In genomic region chr10:4409281-4409680, GRCh38 we compare ENCODE assay signal across 1 cellular context.
TF ChIP-seq lines count a peak whose summit lies in the region.

No MANE protein-coding gene starts in this region.

TF ChIP-seq in IMR-90, 13 proteins besides CTCF, POLR2A, EP300 and RAD21 (continued from another document):
- TF ChIP-seq RFX5 (IDR thresholded peaks at IDR 0.05; ENCODE audit: low read depth, low read length) (no peak), BHLHE40 (IDR thresholded peaks at IDR 0.05; ENCODE audit: low read depth, low read length) (no peak), ELK1 (IDR thresholded peaks at IDR 0.05; ENCODE audit: borderline replicate concordance, low read depth, low read length) (no peak), CHD1 (IDR thresholded peaks at IDR 0.05; ENCODE audit: low read depth, low read length) (no peak), MAZ (IDR thresholded peaks at IDR 0.05; ENCODE audit: borderline replicate concordance, low read depth, low read length) (no peak), MXI1 (IDR thresholded peaks at IDR 0.05; ENCODE audit: borderline replicate concordance, low read depth, low read length) (no peak), RCOR1 (IDR thresholded peaks at IDR 0.05; ENCODE audit: insufficient replicate concordance, low read length) (no peak), MAFK (IDR thresholded peaks at IDR 0.05; ENCODE audit: low read depth, low read length) (no peak), NFE2L2 (IDR thresholded peaks at IDR 0.05; ENCODE audit: low read depth, low read length) (no peak), FOS (IDR thresholded peaks at IDR 0.05; ENCODE audit: low read depth, low read length) (no peak)
- TF ChIP-seq, protein P1, sequence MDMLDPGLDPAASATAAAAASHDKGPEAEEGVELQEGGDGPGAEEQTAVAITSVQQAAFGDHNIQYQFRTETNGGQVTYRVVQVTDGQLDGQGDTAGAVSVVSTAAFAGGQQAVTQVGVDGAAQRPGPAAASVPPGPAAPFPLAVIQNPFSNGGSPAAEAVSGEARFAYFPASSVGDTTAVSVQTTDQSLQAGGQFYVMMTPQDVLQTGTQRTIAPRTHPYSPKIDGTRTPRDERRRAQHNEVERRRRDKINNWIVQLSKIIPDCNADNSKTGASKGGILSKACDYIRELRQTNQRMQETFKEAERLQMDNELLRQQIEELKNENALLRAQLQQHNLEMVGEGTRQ (IDR thresholded peaks at IDR 0.05; ENCODE audit: low read depth, low read length): no peak
TF ChIP-seq in IMR-90: peak in this region for 0.
